In genomic region chr17:35254107-35254802, GRCh38 we compare ENCODE assay signal across 1 cellular context.
TF ChIP-seq lines count a peak whose summit lies in the region.

No MANE protein-coding gene starts in this region.

TF ChIP-seq in GM23338, 12 proteins besides CTCF, POLR2A, EP300 and RAD21 (continued from another document):
- TF ChIP-seq STAT1 (IDR thresholded peaks at IDR 0.05; ENCODE audit: unreplicated experiment) = no peak
